Comparison of ENCODE assay signal across 24 cellular contexts in genomic region chr1:4476394-4476793, GRCh38.
"Had no signal": no experiment of that assay in that cellular context is flagged by ENCODE, and none has a peak within 500 bp of the region (broad histone marks: within the 10 kb centered on the region; RNA-seq: fewer than 3 reads in every experiment).

No MANE protein-coding gene starts in this region.

- H3K9me3 ChIP-seq: testis, thyroid gland, transverse colon, upper lobe of right lung, vagina had no signal

- H3K27me3 ChIP-seq: testis, thyroid gland, tibial nerve, transverse colon, upper lobe of left lung, upper lobe of right lung, uterus, vagina had no signal

- H3K27ac ChIP-seq: stomach, suprapubic skin, testis, thoracic aorta, thyroid gland, tibial artery, tibial nerve, transverse colon, upper lobe of left lung, upper lobe of right lung, uterus, vagina had no signal

- H3K4me3 ChIP-seq: stomach, suprapubic skin, testis, thoracic aorta, thyroid gland, tibial artery, tibial nerve, transverse colon, upper lobe of left lung, upper lobe of right lung, uterus, vagina had no signal

- DNase-seq: stimulated activated CD4-positive, alpha-beta T cell treated with anti-CD3 and anti-CD28 coated beads, Interleukin-2, amount 100 ng/mL, for 48 hours; stimulated activated CD4-positive, alpha-beta T cell treated with anti-CD3 and anti-CD28 coated beads, Interleukin-4, amount 100 ng/mL, for 1 hour; stimulated activated CD4-positive, alpha-beta T cell treated with anti-CD3 and anti-CD28 coated beads, Interleukin-4, amount 100 ng/mL, for 24 hours; stimulated activated CD4-positive, alpha-beta T cell treated with anti-CD3 and anti-CD28 coated beads, Interleukin-4, amount 100 ng/mL, for 4 hours; stimulated activated CD8-positive, alpha-beta memory T cell treated with anti-CD3 and anti-CD28 coated beads, Interleukin-4, amount 100 ng/mL, for 48 hours; stimulated activated naive B cell treated with anti-CD40 and anti-IgM and Interleukin-4, amounts not matched to agents 10 μg/mL and 1 μg/mL and 100 μg/mL, for 72 hours; stimulated activated naive CD4-positive, alpha-beta T cell treated with Interleukin-2 at 50 U/mL for 16 hours; stimulated activated naive CD8-positive, alpha-beta T cell treated with anti-CD3 and anti-CD28 coated beads, Interleukin-15, amount 100 ng/mL, for 72 hours; stimulated activated naive CD8-positive, alpha-beta T cell treated with anti-CD3 and anti-CD28 coated beads, Interleukin-15, Interleukin-2, amounts not matched to agents 100 U/mL and 50 U/mL, for 24 hours; stomach; substantia nigra; testis; thyroid gland; transverse colon; trophoblast cell; upper lobe of left lung; upper lobe of right lung; uterus had no signal

- H3K36me3 ChIP-seq: stomach, suprapubic skin, thoracic aorta, thyroid gland, tibial artery, tibial nerve, transverse colon, upper lobe of left lung, upper lobe of right lung, uterus, vagina had no signal

- ATAC-seq: stimulated activated memory B cell treated with anti-CD40 and anti-IgM and Interleukin-4, amounts not matched to agents 10 μg/mL and 1 μg/mL and 100 μg/mL, for 72 hours; stimulated activated naive B cell treated with anti-CD40 and anti-IgM and Interleukin-4, amounts not matched to agents 10 μg/mL and 1 μg/mL and 100 μg/mL, for 72 hours; stimulated activated naive CD8-positive, alpha-beta T cell treated with anti-CD3 and anti-CD28 coated beads, Interleukin-15, amount 100 ng/mL, for 72 hours; stimulated activated naive CD8-positive, alpha-beta T cell treated with anti-CD3 and anti-CD28 coated beads, Interleukin-15, Interleukin-2, amounts not matched to agents 100 U/mL and 50 U/mL, for 24 hours; upper lobe of right lung had no signal

- H3K4me1 ChIP-seq: stomach, suprapubic skin, testis, thyroid gland, tibial artery, tibial nerve, transverse colon, upper lobe of left lung, upper lobe of right lung, uterus, vagina had no signal
